Comparison of ENCODE assay signal across 9 cellular contexts in genomic region chr12:53344487-53344823, GRCh38. TPM values are rescaled to one million over a fixed set of nuclear protein-coding genes. Genes with fewer than 3 reads are reported as not detected.
DNase-seq lines count a peak whose midpoint lies in the region; ATAC-seq and TF ChIP-seq lines count a peak whose summit lies in the region.
"Had no signal": no experiment of that assay in that cellular context is flagged by ENCODE, and none has a peak within 500 bp of the region (broad histone marks: within the 10 kb centered on the region; RNA-seq: fewer than 3 reads in every experiment).

No MANE protein-coding gene starts in this region.

- H3K9me3 Mint-ChIP-seq in activated T-cell treated with anti-CD3 and anti-CD28 coated beads, Interleukin-2, amount 50 U/mL, for 24 hours: no peaks in the 10 kb centered on the region

- ATAC-seq in lower lobe of right lung (no peak), HG02885 (IDR thresholded peaks at IDR 0.05; ENCODE audit: poor library complexity, unreplicated experiment) (no peak), HG02623 (IDR thresholded peaks at IDR 0.05; ENCODE audit: unreplicated experiment) (no peak)

- peaks cover 5% of the 10 kb centered on the region for H3K27me3 Mint-ChIP-seq in activated T-cell treated with anti-CD3 and anti-CD28 coated beads, Interleukin-2, amount 50 U/mL, for 24 hours

- TF ChIP-seq CTCF in lower lobe of right lung (IDR thresholded peaks at IDR 0.05) (no peak), tibial artery (IDR thresholded peaks at IDR 0.05) (no peak)

- peak overlapping the region; percentile 35 for H3K27ac Mint-ChIP-seq in activated T-cell treated with anti-CD3 and anti-CD28 coated beads, Interleukin-2, amount 50 U/mL, for 24 hours

- peaks cover 14% of the 10 kb centered on the region for H3K4me1 ChIP-seq in lower lobe of right lung
- H3K4me1 ChIP-seq in tibial artery: peaks cover 0 to 14% (median 12%) of the 10 kb centered on the region in 4 donors

- H3K36me3 Mint-ChIP-seq in activated T-cell treated with anti-CD3 and anti-CD28 coated beads, Interleukin-2, amount 50 U/mL, for 24 hours (ENCODE audit: low read depth): no peaks in the 10 kb centered on the region

- H3K9me3 ChIP-seq in lower lobe of right lung (no peaks in the 10 kb centered on the region), tibial artery (no peaks in the 10 kb centered on the region)

- peaks cover 22% of the 10 kb centered on the region for H3K4me1 Mint-ChIP-seq in activated T-cell treated with anti-CD3 and anti-CD28 coated beads, Interleukin-2, amount 50 U/mL, for 24 hours (ENCODE audit: low read depth)

- H3K36me3 ChIP-seq in lower lobe of right lung (no peaks in the 10 kb centered on the region), tibial artery (no peaks in the 10 kb centered on the region)

- H3K27ac ChIP-seq in angular gyrus (ENCODE audit: low read depth, low read length) (peak overlapping the region; percentile 90), lower lobe of right lung (peak overlapping the region; percentile 84), tibial artery (peak overlapping the region; percentile 73 to 82)

- H3K4me3 ChIP-seq in lower lobe of right lung: peak overlapping the region; percentile 78
- H3K4me3 ChIP-seq in tibial artery: peak overlapping the region; percentile 60 to 65

- intact Hi-C loops in lower lobe of right lung (cut with DNase I): no loop called here
- intact Hi-C loops in tibial artery (cut with DNase I; ENCODE audit: low total_unique reads): loop anchor here (2.0 kb wide), 1 partner anchor 20 kb away; no protein-coding TSS in a partner anchor

- H3K27me3 ChIP-seq in lower lobe of right lung (ENCODE audit: low read depth) (no peaks in the 10 kb centered on the region), tibial artery (no peaks in the 10 kb centered on the region)

- H3K4me3 Mint-ChIP-seq in activated T-cell treated with anti-CD3 and anti-CD28 coated beads, Interleukin-2, amount 50 U/mL, for 24 hours: peak overlapping the region; percentile 56

- no peak for DNase-seq in activated T-cell treated with anti-CD3 and anti-CD28 coated beads, Interleukin-2, amount 50 U/mL, for 24 hours
- no peak for DNase-seq in activated T-cell treated with anti-CD3 and anti-CD28 coated beads, Interleukin-2, amount 50 U/mL, for 1 hour
- DNase-seq in lower lobe of right lung: no peak
- no peak for DNase-seq in tibial artery
- DNase-seq in amniotic stem cell (lab: John Stamatoyannopoulos, UW): no peak

RNA-seq across cellular contexts. Expression of gene SP7, which starts 8.3 kb away (rescaled TPM):
- not detected for total RNA-seq in lower lobe of right lung
- total RNA-seq: pulmonary artery endothelial cell had no signal

RNA-seq across cellular contexts. Expression of gene AAAS, which starts 23.0 kb away (rescaled TPM):
- 45.2 TPM for total RNA-seq in lower lobe of right lung

RNA-seq across cellular contexts. Expression of gene SP1, which starts 35.5 kb away (rescaled TPM):
- total RNA-seq in lower lobe of right lung: 91.1 TPM

RNA-seq across cellular contexts. Expression of gene MYG1, which starts 45.0 kb away (rescaled TPM):
- 35.3 TPM for total RNA-seq in lower lobe of right lung

RNA-seq across cellular contexts. Expression of gene PFDN5, which starts 49.1 kb away (rescaled TPM):
- 474 TPM for total RNA-seq in lower lobe of right lung
